In genomic region chr6:149210376-149210775, GRCh38 we compare ENCODE assay signal across 9 cellular contexts.
DNase-seq lines count a peak whose midpoint lies in the region; ATAC-seq and TF ChIP-seq lines count a peak whose summit lies in the region.
"Had no signal": no experiment of that assay in that cellular context is flagged by ENCODE, and none has a peak within 500 bp of the region (broad histone marks: within the 10 kb centered on the region; RNA-seq: fewer than 3 reads in every experiment).

No MANE protein-coding gene starts in this region.

- no peak overlapping the region for H3K4me3 ChIP-seq in stomach smooth muscle (ENCODE audit: low read length in 2 of 2)

- no peak for TF ChIP-seq POLR2A in erythroblast (IDR thresholded peaks at IDR 0.05; ENCODE audit: low read length)

- H3K4me1 Mint-ChIP-seq in activated T-cell treated with anti-CD3 and anti-CD28 coated beads, Interleukin-2, amount 50 U/mL, for 4 hours (ENCODE audit: low read depth): peaks cover under 1% of the 10 kb centered on the region

- H3K27me3 ChIP-seq in stomach smooth muscle (ENCODE audit: control insufficient read depth in 1 of 2, insufficient read depth in 2 of 2, low read length in 2 of 2): no peaks in the 10 kb centered on the region

- H3K4me3 Mint-ChIP-seq in activated T-cell treated with anti-CD3 and anti-CD28 coated beads, Interleukin-2, amount 50 U/mL, for 4 hours: peak overlapping the region; percentile 35

- ATAC-seq in activated T-cell treated with anti-CD3 and anti-CD28 coated beads, Interleukin-2, amount 50 U/mL, for 4 hours: peak; percentile 52 to 59
- ATAC-seq in SK-N-SH treated with all-trans-retinoic acid at 6 μM for 48 hours: peak; percentile 93

- no peak for DNase-seq in activated T-cell treated with anti-CD3 and anti-CD28 coated beads, Interleukin-2, amount 50 U/mL, for 4 hours
- DNase-seq in activated T-cell treated with anti-CD3 and anti-CD28 coated beads, Interleukin-2, amount 50 U/mL, for 48 hours: no peak
- DNase-seq in erythroblast (lab: John Stamatoyannopoulos, UW) (peak; percentile 14 to 15), GM19240 (ENCODE audit: insufficient read length, low spot score) (no peak), DMS153 treated with DMSO at 0.1 percent for 48 hours (lab: John Stamatoyannopoulos, UW; ENCODE audit: unreplicated experiment) (no peak), DMS 273 (lab: John Stamatoyannopoulos, UW; ENCODE audit: unreplicated experiment) (no peak)
- DNase-seq: NCI-H2029 had no signal

- H3K27me3 Mint-ChIP-seq in activated T-cell treated with anti-CD3 and anti-CD28 coated beads, Interleukin-2, amount 50 U/mL, for 4 hours (ENCODE audit: low read depth): no peaks in the 10 kb centered on the region

- H3K36me3 Mint-ChIP-seq in activated T-cell treated with anti-CD3 and anti-CD28 coated beads, Interleukin-2, amount 50 U/mL, for 4 hours (ENCODE audit: insufficient read depth): no peaks in the 10 kb centered on the region

- H3K27ac ChIP-seq in stomach smooth muscle (ENCODE audit: low read length): peak overlapping the region; percentile 66

- H3K9ac ChIP-seq in stomach smooth muscle (ENCODE audit: low read length in 2 of 2): peak overlapping the region in 1 of 2 donors; percentile 18

- H3K9me3 ChIP-seq in stomach smooth muscle (ENCODE audit: control insufficient read depth in 2 of 2, low read length in 2 of 2): no peaks in the 10 kb centered on the region

- peaks cover 2% of the 10 kb centered on the region for H3K9me3 Mint-ChIP-seq in activated T-cell treated with anti-CD3 and anti-CD28 coated beads, Interleukin-2, amount 50 U/mL, for 4 hours

- H3K36me3 ChIP-seq in stomach smooth muscle (ENCODE audit: control insufficient read depth in 2 of 2, insufficient read depth in 2 of 2, low read length in 2 of 2): no peaks in the 10 kb centered on the region

- peaks cover 15% of the 10 kb centered on the region for H3K4me1 ChIP-seq in stomach smooth muscle (ENCODE audit: control insufficient read depth, insufficient read depth, low read length)

TF ChIP-seq in SK-N-SH treated with all-trans-retinoic acid at 6 μM for 48 hours, 23 proteins besides CTCF, POLR2A, EP300 and RAD21:
- TF ChIP-seq ESRRG (CRISPR knock-in tag; IDR thresholded peaks at IDR 0.05) (no peak), SNAI2 (CRISPR knock-in tag; IDR thresholded peaks at IDR 0.05) (no peak), ISL1 (CRISPR knock-in tag; IDR thresholded peaks at IDR 0.05) (no peak), ZNF8 (CRISPR knock-in tag; IDR thresholded peaks at IDR 0.05) (no peak), CSDC2 (CRISPR knock-in tag; IDR thresholded peaks at IDR 0.05) (no peak), BACH2 (CRISPR knock-in tag; IDR thresholded peaks at IDR 0.05; ENCODE audit: borderline replicate concordance) (no peak), TOX (CRISPR knock-in tag; IDR thresholded peaks at IDR 0.05; ENCODE audit: borderline replicate concordance) (peak; percentile 50; the same call in 1 of the 2 replicates), ZNF565 (CRISPR knock-in tag; conservative IDR thresholded peaks at IDR 0.05; ENCODE audit: low read depth) (no peak)

Comparison
In these comparisons a context has a peak if more than half of its experiments do, and no peak if none do; other contexts are left out.
1. DNase-seq: peak in erythroblast (2 of 2); none in activated T-cell treated with anti-CD3 and anti-CD28 coated beads, Interleukin-2, amount 50 U/mL, for 4 hours (single experiment), activated T-cell treated with anti-CD3 and anti-CD28 coated beads, Interleukin-2, amount 50 U/mL, for 48 hours (0 of 2), GM19240 (single experiment), DMS153 treated with DMSO at 0.1 percent for 48 hours (single experiment) and DMS 273 (single experiment).